Comparison of ENCODE assay signal across 10 cellular contexts in genomic region chr5:74040065-74040551, GRCh38.
DNase-seq lines count a peak whose midpoint lies in the region; TF ChIP-seq lines count a peak whose summit lies in the region.
"Had no signal": no experiment of that assay in that cellular context is flagged by ENCODE, and none has a peak within 500 bp of the region (broad histone marks: within the 10 kb centered on the region; RNA-seq: fewer than 3 reads in every experiment).

No MANE protein-coding gene starts in this region.

- peaks cover 3% of the 10 kb centered on the region for H3K4me1 Mint-ChIP-seq in progenitor cell of endocrine pancreas (ENCODE audit: low read depth)
- H3K4me1 Mint-ChIP-seq in activated CD4-positive, alpha-beta memory T cell treated with anti-CD3 and anti-CD28 coated beads, Interleukin-2, amount 10 ng/mL, durations not matched to agents 7 days and 5 days: peaks cover 2% of the 10 kb centered on the region

- H3K36me3 Mint-ChIP-seq in progenitor cell of endocrine pancreas (ENCODE audit: insufficient read depth): no peaks in the 10 kb centered on the region
- no peaks in the 10 kb centered on the region for H3K36me3 Mint-ChIP-seq in activated CD4-positive, alpha-beta memory T cell treated with anti-CD3 and anti-CD28 coated beads, Interleukin-2, amount 10 ng/mL, durations not matched to agents 7 days and 5 days (ENCODE audit: low read depth)

- no peak overlapping the region for H3K9ac ChIP-seq in mesendoderm (ENCODE audit: low read length)

- no peak overlapping the region for H2AK5ac ChIP-seq in mesendoderm (ENCODE audit: low read length)

- WGBS in mesendoderm (ENCODE audit: extremely low coverage, insufficient coverage, low lambda C conversion rate): no CpG with 5 or more reads among the region's 2 CpGs

- H3K36me3 ChIP-seq in mesendoderm (ENCODE audit: control insufficient read depth, insufficient read depth, low read length): no peaks in the 10 kb centered on the region

- H3K4me2 ChIP-seq in mesendoderm (ENCODE audit: low read length): no peak overlapping the region

- CTCF ChIA-PET in activated CD4-positive, alpha-beta memory T cell treated with anti-CD3 and anti-CD28 coated beads, Interleukin-2, amount 10 ng/mL, durations not matched to agents 7 days and 5 days (lab: Charles Lee): no interaction called here

- no peak overlapping the region for H3K4ac ChIP-seq in mesendoderm (ENCODE audit: low read depth, low read length)

- no peaks in the 10 kb centered on the region for H3K27me3 ChIP-seq in mesendoderm (ENCODE audit: insufficient read depth, low read length, poor library complexity)
- H3K27me3 ChIP-seq: testis had no signal

- no peak overlapping the region for H3K56ac ChIP-seq in mesendoderm (ENCODE audit: low read length)

- no peak overlapping the region for H3K27ac ChIP-seq in mesendoderm (ENCODE audit: low read depth, low read length)
- H3K27ac ChIP-seq: testis had no signal

- TF ChIP-seq CTCF in progenitor cell of endocrine pancreas (IDR thresholded peaks at IDR 0.05; ENCODE audit: unreplicated experiment): no peak

- POLR2A ChIA-PET in activated CD4-positive, alpha-beta memory T cell treated with anti-CD3 and anti-CD28 coated beads, Interleukin-2, amount 10 ng/mL, durations not matched to agents 7 days and 5 days (lab: Charles Lee): no interaction called here

- no peak overlapping the region for H3K23ac ChIP-seq in mesendoderm (ENCODE audit: low read length)

- H3K4me3 ChIP-seq in mesendoderm (ENCODE audit: low read length): no peak overlapping the region
- H3K4me3 ChIP-seq: lung, testis had no signal

- no peaks in the 10 kb centered on the region for H3K79me2 ChIP-seq in mesendoderm (ENCODE audit: control insufficient read depth, insufficient read depth, low read length)

- H3K4me3 Mint-ChIP-seq in progenitor cell of endocrine pancreas (ENCODE audit: low read depth): no peak overlapping the region
- H3K4me3 Mint-ChIP-seq in activated CD4-positive, alpha-beta memory T cell treated with anti-CD3 and anti-CD28 coated beads, Interleukin-2, amount 10 ng/mL, durations not matched to agents 7 days and 5 days: no peak overlapping the region

- no peaks in the 10 kb centered on the region for H3K9me3 Mint-ChIP-seq in progenitor cell of endocrine pancreas (ENCODE audit: low read depth)
- no peaks in the 10 kb centered on the region for H3K9me3 Mint-ChIP-seq in activated CD4-positive, alpha-beta memory T cell treated with anti-CD3 and anti-CD28 coated beads, Interleukin-2, amount 10 ng/mL, durations not matched to agents 7 days and 5 days

- no peaks in the 10 kb centered on the region for H3K4me1 ChIP-seq in mesendoderm (ENCODE audit: control insufficient read depth, low read depth, low read length)

- H4K5ac ChIP-seq in mesendoderm (ENCODE audit: low read length): no peak overlapping the region

- peak overlapping the region; percentile 65 for H2BK120ac ChIP-seq in mesendoderm (ENCODE audit: low read depth, low read length)

- H4K8ac ChIP-seq in mesendoderm (ENCODE audit: low read depth, low read length): no peak overlapping the region

- H3K79me1 ChIP-seq in mesendoderm (ENCODE audit: low read length): no peaks in the 10 kb centered on the region

- H2BK15ac ChIP-seq in mesendoderm (replicated peaks; ENCODE audit: low read depth): no peak overlapping the region

- no peaks in the 10 kb centered on the region for H3K27me3 Mint-ChIP-seq in progenitor cell of endocrine pancreas
- H3K27me3 Mint-ChIP-seq in activated CD4-positive, alpha-beta memory T cell treated with anti-CD3 and anti-CD28 coated beads, Interleukin-2, amount 10 ng/mL, durations not matched to agents 7 days and 5 days: peaks cover 7% of the 10 kb centered on the region

- DNase-seq in D341Med (ENCODE audit: low spot score) (peak; percentile 56), NCI-H1694 treated with DMSO at 0.1 percent for 48 hours (lab: John Stamatoyannopoulos, UW) (peak; percentile 79), astrocyte of the hippocampus (ENCODE audit: low read depth, low spot score) (peak; percentile 47), mesendoderm (no peak), NCI-H2107 (lab: John Stamatoyannopoulos, UW) (no peak), NCI-H128 (lab: John Stamatoyannopoulos, UW; ENCODE audit: unreplicated experiment) (no peak), progenitor cell of endocrine pancreas (ENCODE audit: low spot score, unreplicated experiment) (no peak)
- no peak for DNase-seq in activated CD4-positive, alpha-beta memory T cell treated with anti-CD3 and anti-CD28 coated beads, Interleukin-2, amount 10 ng/mL, durations not matched to agents 7 days and 5 days
- DNase-seq: testis had no signal

- no peak overlapping the region for H3K18ac ChIP-seq in mesendoderm (ENCODE audit: low read length)

- H3K27ac Mint-ChIP-seq in progenitor cell of endocrine pancreas: no peak overlapping the region
- no peak overlapping the region for H3K27ac Mint-ChIP-seq in activated CD4-positive, alpha-beta memory T cell treated with anti-CD3 and anti-CD28 coated beads, Interleukin-2, amount 10 ng/mL, durations not matched to agents 7 days and 5 days

- H2BK5ac ChIP-seq in mesendoderm (ENCODE audit: low read length): no peak overlapping the region

Comparison
In these comparisons a context has a peak if more than half of its experiments do, and no peak if none do; other contexts are left out.
1. DNase-seq: peak in D341Med (single experiment), NCI-H1694 treated with DMSO at 0.1 percent for 48 hours (single experiment) and astrocyte of the hippocampus (single experiment); none in mesendoderm (single experiment), NCI-H2107 (single experiment), NCI-H128 (single experiment), progenitor cell of endocrine pancreas (single experiment) and activated CD4-positive, alpha-beta memory T cell treated with anti-CD3 and anti-CD28 coated beads, Interleukin-2, amount 10 ng/mL, durations not matched to agents 7 days and 5 days (single experiment).